8 cellular contexts compared by ENCODE assay signal in genomic region chr9:100351508-100351907, GRCh38. TPM values are rescaled to one million over a fixed set of nuclear protein-coding genes. Genes with fewer than 3 reads are reported as not detected.
A peak's percentile ranks its signal among the peaks of the same experiment; 100 is the strongest.
DNase-seq lines count a peak whose midpoint lies in the region; ATAC-seq, FAIRE-seq and TF ChIP-seq lines count a peak whose summit lies in the region.

No MANE protein-coding gene starts in this region.

- peaks cover 66% of the 10 kb centered on the region for H3K79me2 ChIP-seq in mammary epithelial cell (ENCODE audit: insufficient read depth, low read length)

- CTCF ChIA-PET in A549 (lab: Yijun Ruan, JAX) (interaction anchor here (1.0 to 2.2 kb wide), 13 partner anchors 8 to 244 kb away, joined by 3 to 12 read pairs (median 4); no protein-coding TSS in a partner anchor), mammary epithelial cell (lab: Charles Lee; ENCODE audit: low non-redundant PET) (no interaction called here)

- no peak for TF ChIP-seq RAD21 in A549 (conservative IDR thresholded peaks at IDR 0.05 in 1 of 2, IDR thresholded peaks at IDR 0.05 in 1 of 2)

- no peak for FAIRE-seq in A549 (lab: Jason Lieb, UNC)

- H3K27me3 ChIP-seq in HUES48 (ENCODE audit: control insufficient read depth, insufficient read depth, low read length) (no peaks in the 10 kb centered on the region), mammary epithelial cell (ENCODE audit: insufficient read depth, low read length) (no peaks in the 10 kb centered on the region), mucosa of rectum (ENCODE audit: control insufficient read depth in 2 of 2, insufficient read depth in 2 of 2, low read length in 2 of 2) (no peaks in the 10 kb centered on the region)

- no peak for TF ChIP-seq EP300 in A549 (IDR thresholded peaks at IDR 0.05)

- 64% methylated on average over 5 of the region's 5 CpGs for WGBS in A549 (ENCODE audit: missing lambda C conversion rate)
- 42% methylated on average over 5 of the region's 5 CpGs for WGBS in mammary epithelial cell (ENCODE audit: low coverage, missing lambda C conversion rate)

- H3K9ac ChIP-seq in HUES48 (ENCODE audit: low read depth, low read length), result peak overlapping the region; percentile 91
- H3K9ac ChIP-seq in mammary epithelial cell (ENCODE audit: insufficient read depth, low read length), result peak overlapping the region; percentile 89
- H3K9ac ChIP-seq in mucosa of rectum (ENCODE audit: low read depth in 1 of 2, low read length in 2 of 2), result peak overlapping the region; percentile 79 to 87

- in situ Hi-C loops in mammary epithelial cell (cut with MboI; ENCODE audit: low sequenced_read_pairs in 2 of 2), result loop anchor here in 1 of 2 donors (5.0 kb wide), 1 partner anchor 81 kb away; no protein-coding TSS in a partner anchor

- H3K4me1 ChIP-seq in A549, result peaks cover 26% of the 10 kb centered on the region; the same call in 2 of the 3 replicates
- H3K4me1 ChIP-seq in HUES48 (ENCODE audit: control insufficient read depth, insufficient read depth, low read length), result peaks cover 26% of the 10 kb centered on the region
- peaks cover 13% of the 10 kb centered on the region for H3K4me1 ChIP-seq in mammary epithelial cell (ENCODE audit: insufficient read depth, low read length)
- peaks cover 4 to 5% of the 10 kb centered on the region in 2 donors for H3K4me1 ChIP-seq in mucosa of rectum (ENCODE audit: control insufficient read depth in 2 of 2, insufficient read depth in 2 of 2, low read length in 2 of 2)

- H3K27ac ChIP-seq in A549 (peak overlapping the region; percentile 98 to 99; a peak in 5 of 6 replicates), HUES48 (ENCODE audit: low read depth, low read length) (no peak overlapping the region), mammary epithelial cell (ENCODE audit: insufficient read depth, low read depth, low read length) (peak overlapping the region; percentile 74), mucosa of rectum (ENCODE audit: low read depth in 2 of 2, low read length in 2 of 2) (no peak overlapping the region)

- peaks cover 21% of the 10 kb centered on the region for H3K36me3 ChIP-seq in HUES48 (ENCODE audit: control insufficient read depth, insufficient read depth, low read length)
- peaks cover 8% of the 10 kb centered on the region for H3K36me3 ChIP-seq in mammary epithelial cell (ENCODE audit: insufficient read depth, low read length)
- H3K36me3 ChIP-seq in mucosa of rectum (ENCODE audit: control insufficient read depth in 2 of 2, insufficient read depth in 2 of 2, low read length in 2 of 2), result peaks cover 0 to 1% of the 10 kb centered on the region in 2 donors

- H3K4me3 ChIP-seq in A549, result peak overlapping the region; percentile 99
- H3K4me3 ChIP-seq in HUES48 (ENCODE audit: low read depth, low read length), result peak overlapping the region; percentile 97
- H3K4me3 ChIP-seq in mammary epithelial cell (replicated peaks in 1 of 3; ENCODE audit: insufficient read depth in 1 of 3, low read depth in 2 of 3, low read length in 3 of 3), result peak overlapping the region; percentile 54 to 86 (median 78)
- H3K4me3 ChIP-seq in mucosa of rectum (ENCODE audit: low read length in 2 of 2), result peak overlapping the region; percentile 89 to 90

- no peak for DNase-seq in A549 (ENCODE audit: low read depth in 1 of 2, low spot score in 1 of 2)
- no peak for DNase-seq in mammary epithelial cell
- DNase-seq in NCI-H1436 treated with DMSO at 0.1 percent for 48 hours (lab: John Stamatoyannopoulos, UW), result no peak
- no peak for DNase-seq in germinal center (ENCODE audit: low spot score)
- DNase-seq in SIG-M5 treated with dmso at 0.1 percent for 504 hours (lab: John Stamatoyannopoulos, UW; ENCODE audit: unreplicated experiment), result no peak

- TF ChIP-seq POLR2A in A549 (IDR thresholded peaks at IDR 0.05; ENCODE audit: low read length), result no peak

- H3K4me2 ChIP-seq in A549 (peak overlapping the region; percentile 83), mammary epithelial cell (ENCODE audit: insufficient read depth, low read depth, low read length) (peak overlapping the region; percentile 96)

- peak overlapping the region; percentile 97 for H2AFZ ChIP-seq in mammary epithelial cell (ENCODE audit: low read depth, low read length)

- no peaks in the 10 kb centered on the region for H3K9me3 ChIP-seq in A549
- no peaks in the 10 kb centered on the region for H3K9me3 ChIP-seq in HUES48 (ENCODE audit: control insufficient read depth, insufficient read depth, low read length)
- no peaks in the 10 kb centered on the region for H3K9me3 ChIP-seq in mammary epithelial cell (replicated peaks; ENCODE audit: insufficient read depth, low read length)
- H3K9me3 ChIP-seq in mucosa of rectum (ENCODE audit: control insufficient read depth in 2 of 2, low read length in 2 of 2), result no peaks in the 10 kb centered on the region

- peaks cover 2% of the 10 kb centered on the region for H4K20me1 ChIP-seq in mammary epithelial cell (ENCODE audit: insufficient read depth, low read length)

- dilution Hi-C loops in mammary epithelial cell (cut with HindIII; ENCODE audit: low sequenced_read_pairs), result no loop called here

- TF ChIP-seq CTCF in A549 (IDR thresholded peaks at IDR 0.05) (no peak), mammary epithelial cell (conservative IDR thresholded peaks at IDR 0.05 in 1 of 2, IDR thresholded peaks at IDR 0.05 in 1 of 2; ENCODE audit: extremely low read depth in 1 of 2, insufficient read depth in 1 of 2, low read depth in 1 of 2, low read length in 2 of 2) (no peak)

- no peak for ATAC-seq in A549
- ATAC-seq in GM18861 (IDR thresholded peaks at IDR 0.05; ENCODE audit: unreplicated experiment), result no peak

- intact Hi-C loops in mammary epithelial cell (cut with micrococcal nuclease), result no loop called here

- no TSS peak for BruUV-seq in mammary epithelial cell (replicated peaks; lab: Mats Ljungman, UMichigan)

- POLR2A ChIA-PET in A549 (lab: Yijun Ruan, JAX), result interaction anchor here (1.1 to 1.9 kb wide), 4 partner anchors 9 to 243 kb away, joined by 5 to 13 read pairs (median 9); partner anchors contain the start of gene MSANTD3

TF ChIP-seq in A549, 52 proteins besides CTCF, POLR2A, EP300 and RAD21:
- TF ChIP-seq CHD4 (IDR thresholded peaks at IDR 0.05; ENCODE audit: borderline replicate concordance), result no peak
- TF ChIP-seq HOXB13 (CRISPR knock-in tag; IDR thresholded peaks at IDR 0.05; ENCODE audit: low read depth), result no peak
- no peak for TF ChIP-seq NPAS2 (CRISPR knock-in tag; IDR thresholded peaks at IDR 0.05; ENCODE audit: borderline replicate concordance)
TF ChIP-seq in A549: peak in this region for 0.

RNA-seq across cellular contexts. Expression of gene TEX10, which starts 1.2 kb away (rescaled TPM):
- polyA plus RNA-seq in A549 (2011; rRNA removed) (31.2 and 37.0 TPM in 2 replicates), A549 (2017; fragmentation: RNase III; extraction: RNeasy Plus Mini Kit Qiagen cat#74134 plus additional on column Dnase treatment) (22.1 to 25.1 TPM (median 24.1 TPM) in 3 replicates), mammary epithelial cell (27.8 TPM)
- polyA plus RNA-seq in A549 (2012; cell fraction: cytosol; rRNA removed), result 10.5 and 11.3 TPM in 2 replicates
- polyA plus RNA-seq in A549 (2012; cell fraction: nucleus; rRNA removed), result 11.7 and 17.2 TPM in 2 replicates
- 19.6 and 20.0 TPM in 2 replicates for polyA minus RNA-seq in A549 (2011; rRNA and poly(A)+ RNA removed)
- 10 to 100 TPM; 30.3 to 36.8 TPM for total RNA-seq in mammary epithelial cell
- 40.7 TPM for polyA minus RNA-seq in mammary epithelial cell

Comparison
In these comparisons a context has a peak if more than half of its experiments do, and no peak if none do; other contexts are left out.
1. H3K27ac ChIP-seq: peak in A549 (2 of 2) and mammary epithelial cell (single experiment); none in HUES48 (single experiment) and mucosa of rectum (0 of 2).
2. Peak in every context shown above with its lines, with median percentiles within 50 percentile points of each other: H3K4me3 ChIP-seq and H3K9ac ChIP-seq.